Comparison of ENCODE assay signal across 8 cellular contexts in genomic region chr20:51022803-51023616, GRCh38. TPM values are rescaled to one million over a fixed set of nuclear protein-coding genes. Genes with fewer than 3 reads are reported as not detected.
DNase-seq lines count a peak whose midpoint lies in the region; ATAC-seq and TF ChIP-seq lines count a peak whose summit lies in the region.

Gene KCNG1, minus strand, starts transcription at chr20:51023107. Its CDS starts 12,769 bp downstream, at chr20:51010338.

- peak within 1 kb of the TSS; percentile 24 to 39 for H3K4me3 ChIP-seq in left lung

- H3K4me1 Mint-ChIP-seq in IgD-negative memory B cell (peaks cover 0 to 4% (median 2%) of the 10 kb centered on the region in 3 donors), WTC11 (peaks cover 36% of the 10 kb centered on the region)

- CTCF ChIA-PET in WTC11 (lab: Charles Lee), result interaction anchor here (0.7 to 4.7 kb wide), 6 partner anchors 8 to 363 kb away, joined by 3 to 21 read pairs (median 5); no protein-coding TSS in a partner anchor

- H3K27ac Mint-ChIP-seq in IgD-negative memory B cell (no peak within 1 kb of the TSS), WTC11 (no peak within 1 kb of the TSS)

- H3K4me3 Mint-ChIP-seq in IgD-negative memory B cell, result peak within 1 kb of the TSS; percentile 71 to 83 (median 73)
- peak within 1 kb of the TSS; percentile 72 for H3K4me3 Mint-ChIP-seq in WTC11

- no peaks in the 10 kb centered on the region for H3K36me3 ChIP-seq in left lung

- no peaks in the 10 kb centered on the region for H3K9me3 ChIP-seq in left lung

- peaks cover 46% of the 10 kb centered on the region for H3K27me3 Mint-ChIP-seq in IgD-negative memory B cell
- H3K27me3 Mint-ChIP-seq in WTC11 (ENCODE audit: low read depth), result peaks cover 49% of the 10 kb centered on the region

- no peak within 1 kb of the TSS for H3K27ac ChIP-seq in left lung

- ATAC-seq in WTC11 (peak; percentile 82), left lung (peak; percentile 99), HG02763 (IDR thresholded peaks at IDR 0.05; ENCODE audit: unreplicated experiment) (no peak), GM18861 (IDR thresholded peaks at IDR 0.05; ENCODE audit: unreplicated experiment) (no peak)

- intact Hi-C loops in left lung (cut with DNase I), result no loop called here

- H3K9me3 Mint-ChIP-seq in IgD-negative memory B cell (no peaks in the 10 kb centered on the region), WTC11 (no peaks in the 10 kb centered on the region)

- H3K36me3 Mint-ChIP-seq in IgD-negative memory B cell (no peaks in the 10 kb centered on the region), WTC11 (peaks cover 5% of the 10 kb centered on the region)

- POLR2A ChIA-PET in WTC11 (lab: Charles Lee), result no interaction called here

- DNase-seq in GM03348 (ENCODE audit: low spot score) (peak; percentile 98), WTC11 (ENCODE audit: low spot score) (peak; percentile 79), dedifferentiated amniotic fluid mesenchymal stem cell (ENCODE audit: extremely low spot score) (peak; percentile 73), left lung (peak; percentile 70 to 88)
- peak; percentile 60 to 61 for DNase-seq in stimulated activated CD4-positive, alpha-beta T cell treated with anti-CD3 and anti-CD28 coated beads, Interleukin-2, amount 100 ng/mL, for 48 hours

- TF ChIP-seq CTCF in WTC11 (IDR thresholded peaks at IDR 0.05), result no peak
- TF ChIP-seq CTCF in left lung (IDR thresholded peaks at IDR 0.05), result no peak

- peaks cover 33 to 95% of the 10 kb centered on the region in 2 donors for H3K27me3 ChIP-seq in left lung

- peaks cover 4 to 14% of the 10 kb centered on the region in 2 donors for H3K4me1 ChIP-seq in left lung

TF ChIP-seq in WTC11, 78 proteins besides CTCF, POLR2A, EP300 and RAD21 (continues in another document):
- no peak for TF ChIP-seq ZNF232 (CRISPR knock-in tag; IDR thresholded peaks at IDR 0.05)
- no peak for TF ChIP-seq GRHL2 (CRISPR knock-in tag; IDR thresholded peaks at IDR 0.05; ENCODE audit: insufficient replicate concordance, severe bottlenecking)
- TF ChIP-seq ATF2 (CRISPR knock-in tag; IDR thresholded peaks at IDR 0.05; ENCODE audit: borderline replicate concordance, low read depth), result peak; percentile 51; the same call in 1 of the 2 replicates
- peak; percentile 60; the same call in 1 of the 2 replicates for TF ChIP-seq IRF1 (CRISPR knock-in tag; IDR thresholded peaks at IDR 0.05)
- no peak for TF ChIP-seq ZBTB21 (CRISPR knock-in tag; IDR thresholded peaks at IDR 0.05; ENCODE audit: borderline replicate concordance)
- TF ChIP-seq, protein P1, sequence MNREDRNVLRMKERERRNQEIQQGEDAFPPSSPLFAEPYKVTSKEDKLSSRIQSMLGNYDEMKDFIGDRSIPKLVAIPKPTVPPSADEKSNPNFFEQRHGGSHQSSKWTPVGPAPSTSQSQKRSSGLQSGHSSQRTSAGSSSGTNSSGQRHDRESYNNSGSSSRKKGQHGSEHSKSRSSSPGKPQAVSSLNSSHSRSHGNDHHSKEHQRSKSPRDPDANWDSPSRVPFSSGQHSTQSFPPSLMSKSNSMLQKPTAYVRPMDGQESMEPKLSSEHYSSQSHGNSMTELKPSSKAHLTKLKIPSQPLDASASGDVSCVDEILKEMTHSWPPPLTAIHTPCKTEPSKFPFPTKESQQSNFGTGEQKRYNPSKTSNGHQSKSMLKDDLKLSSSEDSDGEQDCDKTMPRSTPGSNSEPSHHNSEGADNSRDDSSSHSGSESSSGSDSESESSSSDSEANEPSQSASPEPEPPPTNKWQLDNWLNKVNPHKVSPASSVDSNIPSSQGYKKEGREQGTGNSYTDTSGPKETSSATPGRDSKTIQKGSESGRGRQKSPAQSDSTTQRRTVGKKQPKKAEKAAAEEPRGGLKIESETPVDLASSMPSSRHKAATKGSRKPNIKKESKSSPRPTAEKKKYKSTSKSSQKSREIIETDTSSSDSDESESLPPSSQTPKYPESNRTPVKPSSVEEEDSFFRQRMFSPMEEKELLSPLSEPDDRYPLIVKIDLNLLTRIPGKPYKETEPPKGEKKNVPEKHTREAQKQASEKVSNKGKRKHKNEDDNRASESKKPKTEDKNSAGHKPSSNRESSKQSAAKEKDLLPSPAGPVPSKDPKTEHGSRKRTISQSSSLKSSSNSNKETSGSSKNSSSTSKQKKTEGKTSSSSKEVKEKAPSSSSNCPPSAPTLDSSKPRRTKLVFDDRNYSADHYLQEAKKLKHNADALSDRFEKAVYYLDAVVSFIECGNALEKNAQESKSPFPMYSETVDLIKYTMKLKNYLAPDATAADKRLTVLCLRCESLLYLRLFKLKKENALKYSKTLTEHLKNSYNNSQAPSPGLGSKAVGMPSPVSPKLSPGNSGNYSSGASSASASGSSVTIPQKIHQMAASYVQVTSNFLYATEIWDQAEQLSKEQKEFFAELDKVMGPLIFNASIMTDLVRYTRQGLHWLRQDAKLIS (CRISPR knock-in tag; IDR thresholded peaks at IDR 0.05; ENCODE audit: borderline replicate concordance), result no peak
- no peak for TF ChIP-seq ZNF512 (CRISPR knock-in tag; IDR thresholded peaks at IDR 0.05; ENCODE audit: borderline replicate concordance)
- TF ChIP-seq MYBL2 (CRISPR knock-in tag; IDR thresholded peaks at IDR 0.05), result peak; percentile 69
- TF ChIP-seq, protein P2, sequence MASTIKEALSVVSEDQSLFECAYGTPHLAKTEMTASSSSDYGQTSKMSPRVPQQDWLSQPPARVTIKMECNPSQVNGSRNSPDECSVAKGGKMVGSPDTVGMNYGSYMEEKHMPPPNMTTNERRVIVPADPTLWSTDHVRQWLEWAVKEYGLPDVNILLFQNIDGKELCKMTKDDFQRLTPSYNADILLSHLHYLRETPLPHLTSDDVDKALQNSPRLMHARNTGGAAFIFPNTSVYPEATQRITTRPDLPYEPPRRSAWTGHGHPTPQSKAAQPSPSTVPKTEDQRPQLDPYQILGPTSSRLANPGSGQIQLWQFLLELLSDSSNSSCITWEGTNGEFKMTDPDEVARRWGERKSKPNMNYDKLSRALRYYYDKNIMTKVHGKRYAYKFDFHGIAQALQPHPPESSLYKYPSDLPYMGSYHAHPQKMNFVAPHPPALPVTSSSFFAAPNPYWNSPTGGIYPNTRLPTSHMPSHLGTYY (CRISPR knock-in tag; IDR thresholded peaks at IDR 0.05), result no peak
- no peak for TF ChIP-seq ZNF671 (CRISPR knock-in tag; IDR thresholded peaks at IDR 0.05)
- no peak for TF ChIP-seq ELF4 (CRISPR knock-in tag; IDR thresholded peaks at IDR 0.05; ENCODE audit: low read depth)
- TF ChIP-seq E2F1 (CRISPR knock-in tag; IDR thresholded peaks at IDR 0.05), result peak; percentile 56; the same call in 1 of the 2 replicates
- 0 out of 2 replicates have a peak, but pooled peaks have one; percentile 30 for TF ChIP-seq ZNF219 (CRISPR knock-in tag; IDR thresholded peaks at IDR 0.05; ENCODE audit: borderline replicate concordance)
- TF ChIP-seq RELA (CRISPR knock-in tag; IDR thresholded peaks at IDR 0.05; ENCODE audit: borderline replicate concordance), result 0 out of 2 replicates have a peak, but pooled peaks have one; percentile 66
- peak; percentile 54; the same call in 1 of the 2 replicates for TF ChIP-seq FOXK1 (CRISPR knock-in tag; IDR thresholded peaks at IDR 0.05)

RNA-seq across cellular contexts. Expression of gene KCNG1, which starts in this region (rescaled TPM):
- 3.3 TPM for polyA plus RNA-seq in IgD-negative memory B cell
- total RNA-seq in WTC11 (2021) (31.2 to 34.6 TPM (median 31.6 TPM) in 3 replicates), left lung (under 1 TPM; 0.31 to 0.70 TPM)

Comparison
In these comparisons a context has a peak if more than half of its experiments do, and no peak if none do; other contexts are left out.
1. RNA of gene KCNG1 (total RNA-seq): 31.2 to 34.6 TPM in WTC11; 0.31 to 0.70 TPM in left lung; every median in the first group is over 10 times any median in the second.
2. Peak in DNase-seq, ATAC-seq and H3K4me3 ChIP-seq in left lung; RNA of the gene not detected or under 1 TPM.
3. Peak in every context shown above with its lines, with median percentiles within 50 percentile points of each other: DNase-seq.